In the genomic region with DNA sequence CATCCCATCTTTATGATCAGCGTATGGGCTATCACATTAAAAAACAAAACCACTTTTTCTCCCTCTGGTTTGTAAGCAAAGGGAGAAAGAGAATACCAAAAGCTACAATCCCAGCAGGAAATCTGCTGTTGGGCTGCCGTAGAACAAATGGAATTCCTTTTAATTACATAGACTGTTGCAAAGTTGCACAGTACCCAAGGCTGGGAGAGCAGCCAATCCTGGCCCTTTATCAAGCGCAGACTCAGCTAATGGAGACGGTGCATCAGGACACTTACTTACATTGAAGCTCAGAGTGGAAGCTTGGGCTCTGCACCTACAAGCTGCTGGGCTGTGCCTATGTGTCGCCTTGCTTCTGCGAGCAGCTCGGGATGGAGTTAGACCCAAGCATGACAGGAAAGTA, we compare ENCODE assay signal across 19 cellular contexts. TPM values are rescaled to one million over a fixed set of nuclear protein-coding genes. Genes with fewer than 3 reads are reported as not detected.
"Had no signal": no experiment of that assay in that cellular context is flagged by ENCODE, and none has a peak within 500 bp of the region (broad histone marks: within the 10 kb centered on the region; RNA-seq: fewer than 3 reads in every experiment).

No MANE protein-coding gene starts in this region.

- H3K9me3 ChIP-seq: gastrocnemius medialis, heart left ventricle, ovary, thoracic aorta had no signal

- H3K36me3 ChIP-seq: brain microvascular endothelial cell, gastrocnemius medialis, heart left ventricle, neural progenitor cell, ovary, thoracic aorta had no signal

- H3K27me3 ChIP-seq: brain microvascular endothelial cell, neural progenitor cell, ovary had no signal

- DNase-seq: activated CD4-positive, alpha-beta T cell treated with anti-CD3 and anti-CD28 coated beads for 48 hours; activated CD8-positive, alpha-beta memory T cell treated with anti-CD3 and anti-CD28 coated beads, Interleukin-2, amount 50 U/mL, for 48 hours; activated CD8-positive, alpha-beta T cell treated with anti-CD3 and anti-CD28 coated beads, Interleukin-2, amount 10 ng/mL, durations not matched to agents 7 days and 5 days; activated gamma-delta T cell; activated T-cell treated with anti-CD3 and anti-CD28 coated beads, Interleukin-2, amount 50 U/mL, for 72 hours; brain microvascular endothelial cell; gastrocnemius medialis; heart left ventricle; left cardiac atrium; naive B cell; stimulated activated CD4-positive, alpha-beta T cell treated with anti-CD3 and anti-CD28 coated beads, Interleukin-1b, Interleukin-23, amount 100 ng/mL, for 48 hours; stimulated activated naive CD8-positive, alpha-beta T cell treated with anti-CD3 and anti-CD28 coated beads, Interleukin-15, amount 100 ng/mL, for 72 hours; T-helper 17 cell had no signal

- H3K4me1 ChIP-seq: gastrocnemius medialis, heart left ventricle had no signal

- H3K27ac ChIP-seq: brain microvascular endothelial cell, gastrocnemius medialis, heart left ventricle, neural progenitor cell, ovary, thoracic aorta had no signal

- H3K4me3 ChIP-seq: gastrocnemius medialis, heart left ventricle, lung, neural progenitor cell, ovary, thoracic aorta had no signal

- ATAC-seq: activated CD8-positive, alpha-beta T cell treated with anti-CD3 and anti-CD28 coated beads, Interleukin-2, amount 10 ng/mL, durations not matched to agents 7 days and 5 days; activated T-cell treated with anti-CD3 and anti-CD28 coated beads, Interleukin-2, amount 50 U/mL, for 72 hours; esophagus mucosa; gastrocnemius medialis; heart left ventricle; left cardiac atrium; stimulated activated naive CD8-positive, alpha-beta T cell treated with anti-CD3 and anti-CD28 coated beads, Interleukin-15, amount 100 ng/mL, for 72 hours; T-helper 17 cell had no signal

RNA-seq across cellular contexts. Expression of a gene that starts 15.2 kb away (rescaled TPM):
- total RNA-seq: mononuclear cell, T-helper 17 cell had no signal
